35 cellular contexts compared by ENCODE assay signal in genomic region chr3:19792388-19792787, GRCh38.
"Had no signal": no experiment of that assay in that cellular context is flagged by ENCODE, and none has a peak within 500 bp of the region (broad histone marks: within the 10 kb centered on the region; RNA-seq: fewer than 3 reads in every experiment).

No MANE protein-coding gene starts in this region.

- H3K4me1 Mint-ChIP-seq: activated CD4-positive, alpha-beta T cell treated with anti-CD3 and anti-CD28 coated beads for 36 hours; activated CD4-positive, alpha-beta T cell treated with anti-CD3 and anti-CD28 coated beads, Interleukin-2, amount 10 ng/mL, durations not matched to agents 24 days and 14 days; activated CD8-positive, alpha-beta memory T cell treated with anti-CD3 and anti-CD28 coated beads, Interleukin-2, amount 10 ng/mL, durations not matched to agents 7 days and 5 days; activated naive CD4-positive, alpha-beta T cell treated with anti-CD3 and anti-CD28 coated beads, Interleukin-2, amount 50 U/mL, for 24 hours; activated naive CD8-positive, alpha-beta T cell treated with anti-CD3 and anti-CD28 coated beads for 36 hours; activated naive CD8-positive, alpha-beta T cell treated with anti-CD3 and anti-CD28 coated beads, Interleukin-2, amount 50 U/mL, for 24 hours; T-helper 17 cell had no signal

- H3K36me3 Mint-ChIP-seq: activated CD4-positive, alpha-beta memory T cell treated with anti-CD3 and anti-CD28 coated beads for 36 hours; activated CD8-positive, alpha-beta memory T cell treated with anti-CD3 and anti-CD28 coated beads, Interleukin-2, amount 10 ng/mL, durations not matched to agents 7 days and 5 days; activated naive CD4-positive, alpha-beta T cell treated with anti-CD3 and anti-CD28 coated beads, Interleukin-2, amount 50 U/mL, for 24 hours; activated naive CD8-positive, alpha-beta T cell treated with anti-CD3 and anti-CD28 coated beads for 36 hours had no signal

- ATAC-seq: activated CD4-positive, alpha-beta T cell treated with anti-CD3 and anti-CD28 coated beads for 36 hours; activated CD8-positive, alpha-beta memory T cell treated with anti-CD3 and anti-CD28 coated beads, Interleukin-2, amount 10 ng/mL, durations not matched to agents 7 days and 5 days; activated CD8-positive, alpha-beta T cell treated with anti-CD3 and anti-CD28 coated beads, Interleukin-2, amount 10 ng/mL, durations not matched to agents 7 days and 5 days; activated naive CD8-positive, alpha-beta T cell treated with anti-CD3 and anti-CD28 coated beads, Interleukin-2, amount 50 U/mL, for 24 hours; body of pancreas; esophagus mucosa; T-helper 17 cell had no signal

- H3K27me3 ChIP-seq: adrenal gland, body of pancreas, breast epithelium, cardiac muscle cell, colonic mucosa had no signal

- H3K4me1 ChIP-seq: adrenal gland, body of pancreas, breast epithelium, colonic mucosa had no signal

- H3K4me3 ChIP-seq: adrenal gland, body of pancreas, breast epithelium, cardiac muscle cell, colonic mucosa had no signal

- H3K4me3 Mint-ChIP-seq: activated CD4-positive, alpha-beta memory T cell treated with anti-CD3 and anti-CD28 coated beads for 36 hours; activated CD4-positive, alpha-beta T cell treated with anti-CD3 and anti-CD28 coated beads for 36 hours; activated CD4-positive, alpha-beta T cell treated with anti-CD3 and anti-CD28 coated beads, Interleukin-2, amount 10 ng/mL, durations not matched to agents 24 days and 14 days; activated CD8-positive, alpha-beta memory T cell treated with anti-CD3 and anti-CD28 coated beads, Interleukin-2, amount 10 ng/mL, durations not matched to agents 7 days and 5 days; activated CD8-positive, alpha-beta T cell treated with anti-CD3 and anti-CD28 coated beads, Interleukin-2, amount 10 ng/mL, durations not matched to agents 7 days and 5 days; activated naive CD4-positive, alpha-beta T cell treated with anti-CD3 and anti-CD28 coated beads for 36 hours; activated naive CD4-positive, alpha-beta T cell treated with anti-CD3 and anti-CD28 coated beads, Interleukin-2, amount 50 U/mL, for 24 hours; activated naive CD8-positive, alpha-beta T cell treated with anti-CD3 and anti-CD28 coated beads for 36 hours; activated naive CD8-positive, alpha-beta T cell treated with anti-CD3 and anti-CD28 coated beads, Interleukin-2, amount 50 U/mL, for 24 hours; activated T-helper 1 cell treated with anti-CD3 and anti-CD28 coated beads, Interleukin-12 subunit alpha, Interleukin-12 subunit beta, Interleukin-2, Interleukin-4 antibody, amounts not matched to agents 30 ng/mL and 10 ng/mL and 1 ng/mL, durations not matched to agents 14 hours and 24 hours and 36 hours; T-helper 17 cell; T-helper 2 cell treated with Interferon-gamma antibody and Interleukin-4, amounts not matched to agents 5 μg/mL and 100 μg/mL, for 36 hours had no signal

- H3K27me3 Mint-ChIP-seq: activated CD4-positive, alpha-beta memory T cell treated with anti-CD3 and anti-CD28 coated beads for 36 hours; activated CD4-positive, alpha-beta T cell treated with anti-CD3 and anti-CD28 coated beads, Interleukin-2, amount 10 ng/mL, durations not matched to agents 24 days and 14 days; activated naive CD4-positive, alpha-beta T cell treated with anti-CD3 and anti-CD28 coated beads, Interleukin-2, amount 50 U/mL, for 24 hours; activated naive CD8-positive, alpha-beta T cell treated with anti-CD3 and anti-CD28 coated beads for 36 hours had no signal

- H3K36me3 ChIP-seq: adrenal gland, breast epithelium, cardiac muscle cell, colonic mucosa, WERI-Rb-1 had no signal

- H3K9me3 ChIP-seq: adrenal gland, body of pancreas, breast epithelium, colonic mucosa had no signal

- H3K9me3 Mint-ChIP-seq: activated CD4-positive, alpha-beta memory T cell treated with anti-CD3 and anti-CD28 coated beads for 36 hours; activated CD4-positive, alpha-beta T cell treated with anti-CD3 and anti-CD28 coated beads, Interleukin-2, amount 10 ng/mL, durations not matched to agents 24 days and 14 days; activated naive CD4-positive, alpha-beta T cell treated with anti-CD3 and anti-CD28 coated beads for 36 hours; activated naive CD4-positive, alpha-beta T cell treated with anti-CD3 and anti-CD28 coated beads, Interleukin-2, amount 50 U/mL, for 24 hours; activated naive CD8-positive, alpha-beta T cell treated with anti-CD3 and anti-CD28 coated beads, Interleukin-2, amount 50 U/mL, for 24 hours; activated T-helper 1 cell treated with anti-CD3 and anti-CD28 coated beads, Interleukin-12 subunit alpha, Interleukin-12 subunit beta, Interleukin-2, Interleukin-4 antibody, amounts not matched to agents 30 ng/mL and 10 ng/mL and 1 ng/mL, durations not matched to agents 14 hours and 24 hours and 36 hours; activated T-helper 2 cell treated with anti-CD3 and anti-CD28 coated beads, Interferon-gamma antibody, Interleukin-2, Interleukin-4, amounts not matched to agents 10 μg/mL and 5 μg/mL and 100 μg/mL, durations not matched to agents 14 hours and 24 hours and 36 hours; T-helper 2 cell treated with Interferon-gamma antibody and Interleukin-4, amounts not matched to agents 5 μg/mL and 100 μg/mL, for 36 hours had no signal

- DNase-seq: activated CD4-positive, alpha-beta memory T cell treated with anti-CD3 and anti-CD28 coated beads for 36 hours; activated CD4-positive, alpha-beta T cell treated with anti-CD3 and anti-CD28 coated beads for 36 hours; activated CD4-positive, alpha-beta T cell treated with anti-CD3 and anti-CD28 coated beads, Interleukin-2, amount 10 ng/mL, durations not matched to agents 24 days and 14 days; activated CD4-positive, CD25-positive, alpha-beta regulatory T cell; activated CD4-positive, CD25-positive, alpha-beta regulatory T cell treated with anti-CD3 and anti-CD28 coated beads, Interleukin-2, amount 50 U/mL, for 72 hours; activated CD8-positive, alpha-beta memory T cell treated with anti-CD3 and anti-CD28 coated beads, Interleukin-2, amount 10 ng/mL, durations not matched to agents 7 days and 5 days; activated CD8-positive, alpha-beta memory T cell treated with anti-CD3 and anti-CD28 coated beads, Interleukin-2, amount 50 U/mL, for 4 hours; activated CD8-positive, alpha-beta T cell treated with anti-CD3 and anti-CD28 coated beads, Interleukin-2, amount 10 ng/mL, durations not matched to agents 7 days and 5 days; activated effector memory CD4-positive, alpha-beta T cell treated with anti-CD3 and anti-CD28 coated beads, Interleukin-2, amount 50 U/mL, for 16 hours; activated naive CD4-positive, alpha-beta T cell treated with anti-CD3 and anti-CD28 coated beads for 36 hours; activated naive CD8-positive, alpha-beta T cell treated with anti-CD3 and anti-CD28 coated beads for 36 hours; activated naive CD8-positive, alpha-beta T cell treated with anti-CD3 and anti-CD28 coated beads, Interleukin-2, amount 50 U/mL, for 24 hours; activated T-cell treated with anti-CD3 and anti-CD28 coated beads, Interleukin-2, amount 50 U/mL, for 1 hour; activated T-cell treated with anti-CD3 and anti-CD28 coated beads, Interleukin-2, amount 50 U/mL, for 48 hours; adrenal gland; amygdala; aorta; body of pancreas; central memory CD4-positive, alpha-beta T cell; cerebellar nuclear complex; colonic mucosa; effector CD8-positive, alpha-beta T cell; foreskin fibroblast; head of caudate nucleus; T-helper 1 cell; T-helper 17 cell; T1000; WERI-Rb-1 had no signal

- H3K27ac ChIP-seq: adrenal gland, body of pancreas, breast epithelium, cardiac muscle cell, colonic mucosa, WERI-Rb-1 had no signal

- H3K27ac Mint-ChIP-seq: activated CD4-positive, alpha-beta memory T cell treated with anti-CD3 and anti-CD28 coated beads for 36 hours; activated CD4-positive, alpha-beta T cell treated with anti-CD3 and anti-CD28 coated beads for 36 hours; activated CD4-positive, alpha-beta T cell treated with anti-CD3 and anti-CD28 coated beads, Interleukin-2, amount 10 ng/mL, durations not matched to agents 24 days and 14 days; activated CD8-positive, alpha-beta memory T cell treated with anti-CD3 and anti-CD28 coated beads, Interleukin-2, amount 10 ng/mL, durations not matched to agents 7 days and 5 days; activated CD8-positive, alpha-beta T cell treated with anti-CD3 and anti-CD28 coated beads, Interleukin-2, amount 10 ng/mL, durations not matched to agents 7 days and 5 days; activated naive CD4-positive, alpha-beta T cell treated with anti-CD3 and anti-CD28 coated beads for 36 hours; activated naive CD4-positive, alpha-beta T cell treated with anti-CD3 and anti-CD28 coated beads, Interleukin-2, amount 50 U/mL, for 24 hours; activated naive CD8-positive, alpha-beta T cell treated with anti-CD3 and anti-CD28 coated beads for 36 hours; activated naive CD8-positive, alpha-beta T cell treated with anti-CD3 and anti-CD28 coated beads, Interleukin-2, amount 50 U/mL, for 24 hours; activated T-helper 1 cell treated with anti-CD3 and anti-CD28 coated beads, Interleukin-12 subunit alpha, Interleukin-12 subunit beta, Interleukin-2, Interleukin-4 antibody, amounts not matched to agents 30 ng/mL and 10 ng/mL and 1 ng/mL, durations not matched to agents 14 hours and 24 hours and 36 hours; activated T-helper 2 cell treated with anti-CD3 and anti-CD28 coated beads, Interferon-gamma antibody, Interleukin-2, Interleukin-4, amounts not matched to agents 10 μg/mL and 5 μg/mL and 100 μg/mL, durations not matched to agents 14 hours and 24 hours and 36 hours; T-helper 17 cell; T-helper 2 cell treated with Interferon-gamma antibody and Interleukin-4, amounts not matched to agents 5 μg/mL and 100 μg/mL, for 36 hours had no signal
